ENCODE assay signal across 26 cellular contexts in genomic region chr12:24918596-24918995, GRCh38.
"Had no signal": no experiment of that assay in that cellular context is flagged by ENCODE, and none has a peak within 500 bp of the region (broad histone marks: within the 10 kb centered on the region; RNA-seq: fewer than 3 reads in every experiment).

No MANE protein-coding gene starts in this region.

- H3K4me3 Mint-ChIP-seq: memory B cell; naive thymus-derived CD4-positive, alpha-beta T cell; natural killer cell treated with Interleukin-12 subunit alpha and Interleukin-12 subunit beta and Interleukin-15 and Interleukin-18, amount 100 ng/mL, for 72 hours; stimulated activated effector memory CD8-positive, alpha-beta T cell treated with anti-CD3 and anti-CD28 coated beads, Interleukin-12 subunit alpha, Interleukin-12 subunit beta, amount 100 ng/mL, for 72 hours had no signal

- H3K9me3 ChIP-seq: left ventricle myocardium inferior, mucosa of descending colon, ovary, prostate gland, stomach, testis, thyroid gland, transverse colon, upper lobe of left lung, vagina had no signal

- H3K36me3 ChIP-seq: left ventricle myocardium inferior, ovary, prostate gland, stomach, thyroid gland, transverse colon, upper lobe of left lung, vagina had no signal

- H3K4me2 ChIP-seq: hepatocyte had no signal

- H3K27me3 Mint-ChIP-seq: memory B cell; natural killer cell treated with Interleukin-12 subunit alpha and Interleukin-12 subunit beta and Interleukin-15 and Interleukin-18, amount 100 ng/mL, for 72 hours had no signal

- H2AFZ ChIP-seq: hepatocyte had no signal

- DNase-seq: islet precursor cell; left ventricle myocardium inferior; midbrain; mucosa of descending colon; naive thymus-derived CD4-positive, alpha-beta T cell; ovary; retina; right cardiac atrium; stimulated activated CD4-positive, alpha-beta T cell treated with anti-CD3 and anti-CD28 coated beads, Interleukin-12 subunit alpha, Interleukin-12 subunit beta, amount 100 ng/mL, for 4 hours; stimulated activated CD4-positive, alpha-beta T cell treated with anti-CD3 and anti-CD28 coated beads, Interleukin-15, amount 100 ng/mL, for 24 hours; stimulated activated CD4-positive, alpha-beta T cell treated with anti-CD3 and anti-CD28 coated beads, Interleukin-2, amount 100 ng/mL, for 24 hours; stimulated activated CD4-positive, alpha-beta T cell treated with anti-CD3 and anti-CD28 coated beads, Interleukin-4, amount 100 ng/mL, for 1 hour; stimulated activated naive CD4-positive, alpha-beta T cell; stomach; testis; thyroid gland; transverse colon; upper lobe of left lung had no signal

- H3K27ac Mint-ChIP-seq: memory B cell; naive thymus-derived CD4-positive, alpha-beta T cell; natural killer cell treated with Interleukin-12 subunit alpha and Interleukin-12 subunit beta and Interleukin-15 and Interleukin-18, amount 100 ng/mL, for 72 hours; stimulated activated effector memory CD8-positive, alpha-beta T cell treated with anti-CD3 and anti-CD28 coated beads, Interleukin-12 subunit alpha, Interleukin-12 subunit beta, amount 100 ng/mL, for 72 hours had no signal

- H3K4me1 ChIP-seq: left ventricle myocardium inferior, prostate gland, testis, thyroid gland, transverse colon, upper lobe of left lung, vagina had no signal

- H3K27me3 ChIP-seq: hepatocyte, ovary, stomach, testis, thyroid gland, transverse colon, upper lobe of left lung, vagina had no signal

- H3K4me3 ChIP-seq: hepatocyte, left ventricle myocardium inferior, lung, mucosa of descending colon, ovary, prostate gland, skin epidermis, stomach, testis, thyroid gland, transverse colon, upper lobe of left lung, vagina had no signal

- H3K36me3 Mint-ChIP-seq: memory B cell; natural killer cell treated with Interleukin-12 subunit alpha and Interleukin-12 subunit beta and Interleukin-15 and Interleukin-18, amount 100 ng/mL, for 72 hours had no signal

- H3K9me3 Mint-ChIP-seq: memory B cell; natural killer cell treated with Interleukin-12 subunit alpha and Interleukin-12 subunit beta and Interleukin-15 and Interleukin-18, amount 100 ng/mL, for 72 hours; stimulated activated effector memory CD8-positive, alpha-beta T cell treated with anti-CD3 and anti-CD28 coated beads, Interleukin-12 subunit alpha, Interleukin-12 subunit beta, amount 100 ng/mL, for 72 hours had no signal

- H3K27ac ChIP-seq: hepatocyte, left ventricle myocardium inferior, ovary, prostate gland, skin epidermis, stomach, testis, thyroid gland, transverse colon, upper lobe of left lung, vagina had no signal
